ENCODE assay signal across 29 cellular contexts in the genomic region with DNA sequence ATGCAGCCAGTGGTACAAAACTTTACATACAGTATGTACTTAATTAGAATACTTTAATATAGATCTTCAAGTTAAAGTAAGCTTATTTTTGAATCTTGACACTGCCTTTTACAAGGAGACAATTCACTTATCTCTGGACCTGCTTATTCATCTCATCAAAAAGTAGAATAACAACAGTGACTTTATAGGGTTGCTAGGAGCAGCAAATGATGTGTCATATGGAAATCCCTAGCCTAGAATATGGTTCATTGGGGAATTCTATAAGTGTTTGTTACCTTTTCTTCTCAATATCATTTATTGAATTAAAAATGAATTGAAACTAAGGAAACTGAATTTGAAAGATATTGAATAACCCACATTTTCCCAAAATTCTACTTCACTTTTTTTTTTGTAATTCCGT. TPM values are rescaled to one million over a fixed set of nuclear protein-coding genes. Genes with fewer than 3 reads are reported as not detected.
DNase-seq lines count a peak whose midpoint lies in the region; ATAC-seq and TF ChIP-seq lines count a peak whose summit lies in the region.
"Had no signal": no experiment of that assay in that cellular context is flagged by ENCODE, and none has a peak within 500 bp of the region (broad histone marks: within the 10 kb centered on the region; RNA-seq: fewer than 3 reads in every experiment).

No MANE protein-coding gene starts in this region.

- no peak overlapping the region for H2BK5ac ChIP-seq in IMR-90 (ENCODE audit: low read depth, low read length, poor library complexity, severe bottlenecking)

- 0 out of 2 replicates have a peak overlapping the region, but pooled peaks have one; percentile 30 for H2BK20ac ChIP-seq in IMR-90 (ENCODE audit: low read depth, low read length)

- H4K8ac ChIP-seq in IMR-90 (ENCODE audit: low read depth in 2 of 2, low read length in 2 of 2), result no peak overlapping the region

- H3K36me3 ChIP-seq in IMR-90 (ENCODE audit: control insufficient read depth, insufficient read depth, low read length) (no peaks in the 10 kb centered on the region), stomach (no peaks in the 10 kb centered on the region)
- H3K36me3 ChIP-seq: MG63 had no signal

- DNase-seq in IMR-90 (peak; percentile 28), astrocyte of the spinal cord (ENCODE audit: low read depth, low spot score) (peak; percentile 46), fibroblast of pulmonary artery (ENCODE audit: low read depth) (peak; percentile 32), stomach (no peak), DMS53 (lab: John Stamatoyannopoulos, UW) (no peak), GM20000 (ENCODE audit: low spot score) (no peak)
- DNase-seq in activated CD4-positive, alpha-beta memory T cell treated with anti-CD3 and anti-CD28 coated beads for 36 hours, result no peak
- DNase-seq: activated CD4-positive, CD25-positive, alpha-beta regulatory T cell treated with anti-CD3 and anti-CD28 coated beads, Interleukin-2, amount 50 U/mL, for 72 hours; activated gamma-delta T cell treated with Interleukin-2 at 50 U/mL for 16 hours; activated naive CD8-positive, alpha-beta T cell treated with anti-CD3 and anti-CD28 coated beads, Interleukin-2, amount 50 U/mL, for 24 hours; activated T-cell treated with anti-CD3 and anti-CD28 coated beads, Interleukin-2, amount 50 U/mL, for 4 hours; C1 segment of cervical spinal cord; COR-L47; endodermal cell; KBM-7; MG63; natural killer cell; NCI-H1436; NCI-H2081 treated with DMSO at 0.1 percent for 48 hours; NCI-H82; retina; stimulated activated CD4-positive, alpha-beta T cell treated with anti-CD3 and anti-CD28 coated beads, Interleukin-12 subunit alpha, Interleukin-12 subunit beta, amount 100 ng/mL, for 4 hours; stimulated activated CD4-positive, alpha-beta T cell treated with anti-CD3 and anti-CD28 coated beads, Interleukin-4, amount 100 ng/mL, for 24 hours; T-helper 17 cell had no signal

- no TSS peak for BruUV-seq in IMR-90 (replicated peaks; lab: Mats Ljungman, UMichigan)

- H3K9me3 ChIP-seq in IMR-90 (ENCODE audit: control insufficient read depth, insufficient read depth, low read length) (no peaks in the 10 kb centered on the region), stomach (no peaks in the 10 kb centered on the region)
- H3K9me3 ChIP-seq: MG63 had no signal

- TF ChIP-seq CTCF in IMR-90 (conservative IDR thresholded peaks at IDR 0.05; ENCODE audit: low read depth, low read length), result no peak
- TF ChIP-seq CTCF in astrocyte of the spinal cord (IDR thresholded peaks at IDR 0.05; ENCODE audit: low read depth, low read length), result no peak
- TF ChIP-seq CTCF in fibroblast of pulmonary artery (IDR thresholded peaks at IDR 0.05; ENCODE audit: low read length, missing control alignments), result no peak
- TF ChIP-seq CTCF in stomach (IDR thresholded peaks at IDR 0.05), result no peak
- no peak for TF ChIP-seq CTCF in GM20000 (IDR thresholded peaks at IDR 0.05; ENCODE audit: extremely low read depth, missing control alignments)

- H3K79me1 ChIP-seq in IMR-90 (ENCODE audit: low read depth in 1 of 2, low read length in 2 of 2), result no peaks in the 10 kb centered on the region

- H2AK5ac ChIP-seq in IMR-90 (ENCODE audit: low read depth, low read length), result no peak overlapping the region

- no peak overlapping the region for H3K27ac Mint-ChIP-seq in activated CD4-positive, alpha-beta memory T cell treated with anti-CD3 and anti-CD28 coated beads for 36 hours
- H3K27ac Mint-ChIP-seq: activated naive CD8-positive, alpha-beta T cell treated with anti-CD3 and anti-CD28 coated beads, Interleukin-2, amount 50 U/mL, for 24 hours; endodermal cell; natural killer cell; stimulated activated effector memory CD8-positive, alpha-beta T cell treated with anti-CD3 and anti-CD28 coated beads, Interleukin-12 subunit alpha, Interleukin-12 subunit beta, amount 100 ng/mL, for 72 hours; T-helper 17 cell had no signal

- H3K4me2 ChIP-seq in IMR-90 (ENCODE audit: low read depth, low read length), result no peak overlapping the region

- H3K9me3 Mint-ChIP-seq in activated CD4-positive, alpha-beta memory T cell treated with anti-CD3 and anti-CD28 coated beads for 36 hours, result peaks cover 3% of the 10 kb centered on the region
- H3K9me3 Mint-ChIP-seq: endodermal cell had no signal

- H2AK9ac ChIP-seq in IMR-90 (replicated peaks; ENCODE audit: low read depth, low read length, poor library complexity), result no peak overlapping the region

- TF ChIP-seq EP300 in stomach (IDR thresholded peaks at IDR 0.05), result no peak

- in situ Hi-C loops in IMR-90 (cut with MboI; ENCODE audit: low sequenced_read_pairs), result no loop called here
- in situ Hi-C loops in astrocyte of the spinal cord (cut with HindIII; ENCODE audit: low sequenced_read_pairs), result no loop called here

- no peak overlapping the region for H4K91ac ChIP-seq in IMR-90 (ENCODE audit: insufficient read depth, low read depth, low read length)

- no peak for TF ChIP-seq POLR2A in IMR-90 (IDR thresholded peaks at IDR 0.05; ENCODE audit: low read depth, low read length)
- TF ChIP-seq POLR2A in stomach (IDR thresholded peaks at IDR 0.05), result no peak

- H3K9me1 ChIP-seq in IMR-90 (ENCODE audit: insufficient read depth, low read length), result peaks cover 4% of the 10 kb centered on the region

- ATAC-seq in IMR-90 (ENCODE audit: low read depth) (no peak), HG02970 (IDR thresholded peaks at IDR 0.05; ENCODE audit: low FRiP score, unreplicated experiment) (no peak)
- ATAC-seq: activated naive CD8-positive, alpha-beta T cell treated with anti-CD3 and anti-CD28 coated beads, Interleukin-2, amount 50 U/mL, for 24 hours; activated T-cell treated with anti-CD3 and anti-CD28 coated beads, Interleukin-2, amount 50 U/mL, for 4 hours; HCT116; natural killer cell; stimulated activated effector memory CD8-positive, alpha-beta T cell treated with anti-CD3 and anti-CD28 coated beads, Interleukin-12 subunit alpha, Interleukin-12 subunit beta, amount 100 ng/mL, for 72 hours; T-helper 17 cell had no signal

- no peaks in the 10 kb centered on the region for H4K20me1 ChIP-seq in IMR-90 (ENCODE audit: insufficient read depth, low read length)

- no peak overlapping the region for H2AFZ ChIP-seq in IMR-90 (replicated peaks; ENCODE audit: low read length, poor library complexity)

- no peak overlapping the region for H2BK15ac ChIP-seq in IMR-90 (ENCODE audit: low read depth, low read length)

- H3K27me3 ChIP-seq in IMR-90 (ENCODE audit: control insufficient read depth, insufficient read depth, low read length), result no peaks in the 10 kb centered on the region
- H3K27me3 ChIP-seq in stomach, result no peaks in the 10 kb centered on the region
- H3K27me3 ChIP-seq: MG63 had no signal

- WGBS in IMR-90 (ENCODE audit: extremely low coverage in 2 of 2, insufficient read length in 1 of 2), 2 experiments, result no CpG with 5 or more reads among the region's 1 CpG
- 77 to 98% (median 92%) methylated on average over 1 of the region's 1 CpG for WGBS in stomach, 5 donors

- no peak overlapping the region; the same call in 1 of the 2 replicates for H4K5ac ChIP-seq in IMR-90 (ENCODE audit: low read depth, low read length)

- H3K14ac ChIP-seq in IMR-90 (replicated peaks; ENCODE audit: low read depth, low read length), result no peak overlapping the region

- no peak overlapping the region for H3K4me3 Mint-ChIP-seq in activated CD4-positive, alpha-beta memory T cell treated with anti-CD3 and anti-CD28 coated beads for 36 hours
- H3K4me3 Mint-ChIP-seq: activated naive CD8-positive, alpha-beta T cell treated with anti-CD3 and anti-CD28 coated beads, Interleukin-2, amount 50 U/mL, for 24 hours; activated T-cell treated with anti-CD3 and anti-CD28 coated beads, Interleukin-2, amount 50 U/mL, for 4 hours; endodermal cell; natural killer cell; stimulated activated effector memory CD8-positive, alpha-beta T cell treated with anti-CD3 and anti-CD28 coated beads, Interleukin-12 subunit alpha, Interleukin-12 subunit beta, amount 100 ng/mL, for 72 hours; T-helper 17 cell had no signal

- H3K23ac ChIP-seq in IMR-90 (ENCODE audit: low read depth, low read length), result no peak overlapping the region

- dilution Hi-C loops in IMR-90 (cut with HindIII; ENCODE audit: low sequenced_read_pairs, unreplicated experiment), result no loop called here

- H3K4ac ChIP-seq in IMR-90 (ENCODE audit: low read depth, low read length), result no peak overlapping the region

- no peak overlapping the region for H3K4me3 ChIP-seq in IMR-90 (ENCODE audit: insufficient read depth, low read depth, low read length)
- H3K4me3 ChIP-seq in astrocyte of the spinal cord (ENCODE audit: low read depth, low read length), result no peak overlapping the region
- H3K4me3 ChIP-seq in fibroblast of pulmonary artery (replicated peaks; ENCODE audit: low read depth, low read length), result no peak overlapping the region
- H3K4me3 ChIP-seq in stomach, result no peak overlapping the region
- H3K4me3 ChIP-seq: coronary artery, MG63 had no signal

- H3K9ac ChIP-seq in IMR-90 (ENCODE audit: low read depth, low read length), result no peak overlapping the region

- no peak overlapping the region for H3K27ac ChIP-seq in IMR-90 (ENCODE audit: insufficient read depth, low read length)
- peak overlapping the region in 3 of 5 donors; percentile 56 to 60 (median 60) for H3K27ac ChIP-seq in stomach
- H3K27ac ChIP-seq: RWPE1 had no signal

- intact Hi-C loops in IMR-90 (cut with micrococcal nuclease) (loop anchor here (5.0 kb wide), 1 partner anchor 208 kb away; no protein-coding TSS in a partner anchor), stomach (cut with DNase I; ENCODE audit: low total_unique reads) (no loop called here)
- intact Hi-C loops in activated CD4-positive, alpha-beta memory T cell treated with anti-CD3 and anti-CD28 coated beads for 36 hours (cut with micrococcal nuclease), result no loop called here

- no peaks in the 10 kb centered on the region for H3K27me3 Mint-ChIP-seq in activated CD4-positive, alpha-beta memory T cell treated with anti-CD3 and anti-CD28 coated beads for 36 hours
- H3K27me3 Mint-ChIP-seq: activated naive CD8-positive, alpha-beta T cell treated with anti-CD3 and anti-CD28 coated beads, Interleukin-2, amount 50 U/mL, for 24 hours; T-helper 17 cell had no signal

- CTCF ChIA-PET in IMR-90 (lab: Yijun Ruan, JAX), result no interaction called here
- CTCF ChIA-PET in activated CD4-positive, alpha-beta memory T cell treated with anti-CD3 and anti-CD28 coated beads for 36 hours (lab: Charles Lee), result no interaction called here

- no peak for TF ChIP-seq RAD21 in IMR-90 (IDR thresholded peaks at IDR 0.05; ENCODE audit: low read length)

- H3K4me1 Mint-ChIP-seq in activated CD4-positive, alpha-beta memory T cell treated with anti-CD3 and anti-CD28 coated beads for 36 hours (ENCODE audit: low read depth), result no peaks in the 10 kb centered on the region
- H3K4me1 Mint-ChIP-seq: activated naive CD8-positive, alpha-beta T cell treated with anti-CD3 and anti-CD28 coated beads, Interleukin-2, amount 50 U/mL, for 24 hours; natural killer cell; stimulated activated effector memory CD8-positive, alpha-beta T cell treated with anti-CD3 and anti-CD28 coated beads, Interleukin-12 subunit alpha, Interleukin-12 subunit beta, amount 100 ng/mL, for 72 hours; T-helper 17 cell had no signal

- POLR2A ChIA-PET in IMR-90 (lab: Charles Lee; ENCODE audit: unreplicated experiment), result no interaction called here
- POLR2A ChIA-PET in activated CD4-positive, alpha-beta memory T cell treated with anti-CD3 and anti-CD28 coated beads for 36 hours (lab: Charles Lee), result no interaction called here

- no peak overlapping the region for H3K56ac ChIP-seq in IMR-90 (ENCODE audit: extremely low read depth, insufficient read depth, low read length)

- H3K36me3 Mint-ChIP-seq in activated CD4-positive, alpha-beta memory T cell treated with anti-CD3 and anti-CD28 coated beads for 36 hours, result no peaks in the 10 kb centered on the region
- H3K36me3 Mint-ChIP-seq: natural killer cell; stimulated activated effector memory CD8-positive, alpha-beta T cell treated with anti-CD3 and anti-CD28 coated beads, Interleukin-12 subunit alpha, Interleukin-12 subunit beta, amount 100 ng/mL, for 72 hours had no signal

- H3K4me1 ChIP-seq in IMR-90 (ENCODE audit: control insufficient read depth, insufficient read depth, low read length) (peaks cover 21% of the 10 kb centered on the region), stomach (peaks cover 0 to 26% (median 4%) of the 10 kb centered on the region in 4 donors)

- H3K18ac ChIP-seq in IMR-90 (ENCODE audit: low read depth, low read length), result peak overlapping the region; percentile 21; the same call in 1 of the 2 replicates

- H2BK120ac ChIP-seq in IMR-90 (ENCODE audit: low read depth, low read length), result no peak overlapping the region; the same call in 1 of the 2 replicates

RNA-seq across cellular contexts. Expression of gene FIBIN, which starts 45.0 kb away (rescaled TPM):
- 5.7 and 7.5 TPM in 2 replicates for total RNA-seq in IMR-90 (2012; rRNA removed)
- polyA plus RNA-seq in IMR-90 (2012; rRNA removed), result 5.3 and 6.1 TPM in 2 replicates
- 4.9 and 7.4 TPM in 2 replicates for polyA plus RNA-seq in IMR-90 (2012; cell fraction: cytosol; rRNA removed)
- polyA plus RNA-seq in IMR-90 (2012; cell fraction: nucleus; rRNA removed; ENCODE audit: low replicate concordance), result 2.6 and 3.5 TPM in 2 replicates
- 10 to 100 TPM in 2 of 5 donors, 1 to 10 TPM in 3; 2.7 to 42.6 (median 4.5) TPM for total RNA-seq in stomach
- polyA plus RNA-seq in stomach, result 1 to 10 TPM; 3.9 to 9.2 (median 6.0) TPM
- total RNA-seq in activated CD4-positive, alpha-beta memory T cell treated with anti-CD3 and anti-CD28 coated beads for 36 hours, result not detected
- total RNA-seq: activated T-cell treated with anti-CD3 and anti-CD28 coated beads, Interleukin-2, amount 50 U/mL, for 4 hours; endodermal cell; natural killer cell; T-helper 17 cell had no signal

Comparison
In these comparisons a context has a peak if more than half of its experiments do, and no peak if none do; other contexts are left out.
1. DNase-seq: peak in IMR-90 (single experiment), astrocyte of the spinal cord (single experiment) and fibroblast of pulmonary artery (single experiment); none in stomach (single experiment), DMS53 (single experiment), GM20000 (single experiment) and activated CD4-positive, alpha-beta memory T cell treated with anti-CD3 and anti-CD28 coated beads for 36 hours (single experiment).